ENCODE assay signal across 16 cellular contexts in the genomic region with DNA sequence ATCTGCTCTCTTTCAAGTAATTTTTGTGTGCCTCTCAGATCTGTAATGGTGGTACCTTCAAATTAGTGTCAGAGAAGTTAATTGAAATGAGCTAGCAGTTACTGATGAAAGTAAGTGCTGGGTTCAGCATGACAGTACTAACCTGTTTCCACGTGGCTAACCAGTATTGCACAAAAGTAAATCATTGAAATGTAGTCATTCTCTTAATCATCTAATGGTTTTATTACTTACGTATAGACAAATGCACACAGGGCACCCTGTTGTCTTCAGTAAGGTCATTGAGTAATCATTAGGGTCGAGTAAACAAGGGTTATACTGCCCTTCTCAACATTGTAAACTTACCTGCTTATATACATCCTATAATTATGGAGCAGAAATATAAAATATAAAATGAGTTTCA.
DNase-seq lines count a peak whose midpoint lies in the region; ATAC-seq, FAIRE-seq and TF ChIP-seq lines count a peak whose summit lies in the region.
"Had no signal": no experiment of that assay in that cellular context is flagged by ENCODE, and none has a peak within 500 bp of the region (broad histone marks: within the 10 kb centered on the region; RNA-seq: fewer than 3 reads in every experiment).

No MANE protein-coding gene starts in this region.

- peak overlapping the region; percentile 72 for H3K27ac ChIP-seq in PC-3 (ENCODE audit: low read length)
- H3K27ac ChIP-seq in epithelial cell of prostate = no peak overlapping the region
- H3K27ac ChIP-seq: A549; BLaER1 treated with 17β-estradiol and CSF1 and Interleukin-3, amounts not matched to agents 10 nM and 100 nM; SJCRH30 had no signal

- no peaks in the 10 kb centered on the region for H3K27me3 ChIP-seq in PC-3 (ENCODE audit: low read length)
- H3K27me3 ChIP-seq: BLaER1 treated with 17β-estradiol and CSF1 and Interleukin-3, amounts not matched to agents 10 nM and 100 nM; SJCRH30 had no signal

- intact Hi-C loops in PC-3 (cut with micrococcal nuclease) = no loop called here
- intact Hi-C loops in left colon (cut with DNase I, micrococcal nuclease) = no loop called here
- intact Hi-C loops in sciatic nerve (cut with DNase I) = no loop called here

- peaks cover 29% of the 10 kb centered on the region for H3K4me1 ChIP-seq in PC-3 (ENCODE audit: insufficient read depth, low read length)
- H3K4me1 ChIP-seq: A549, SJCRH30 had no signal

- H3K9me2 ChIP-seq in PC-3 (replicated peaks; ENCODE audit: low read length) = no peaks in the 10 kb centered on the region

- H3K36me3 ChIP-seq in PC-3 (ENCODE audit: low read depth, low read length) = no peaks in the 10 kb centered on the region
- H3K36me3 ChIP-seq: BLaER1 treated with 17β-estradiol and CSF1 and Interleukin-3, amounts not matched to agents 10 nM and 100 nM; SJCRH30 had no signal

- POLR2A ChIA-PET in PC-3 (lab: Charles Lee; ENCODE audit: unreplicated experiment) = no interaction called here

- peak overlapping the region; percentile 25; the same call in 1 of the 2 replicates for H3K9ac ChIP-seq in PC-3 (ENCODE audit: low read length)
- H3K9ac ChIP-seq: BLaER1 treated with 17β-estradiol and CSF1 and Interleukin-3, amounts not matched to agents 10 nM and 100 nM had no signal

- peak overlapping the region; percentile 46 for H3K4me2 ChIP-seq in PC-3 (ENCODE audit: low read length)
- H3K4me2 ChIP-seq: A549; BLaER1 treated with 17β-estradiol and CSF1 and Interleukin-3, amounts not matched to agents 10 nM and 100 nM had no signal

- peak; percentile 64 for ATAC-seq in PC-3
- peak; percentile 50 for ATAC-seq in left colon
- ATAC-seq in sciatic nerve = no peak
- no peak for ATAC-seq in HG02588 (IDR thresholded peaks at IDR 0.05; ENCODE audit: unreplicated experiment)
- no peak for ATAC-seq in HG02610 (IDR thresholded peaks at IDR 0.05; ENCODE audit: unreplicated experiment)
- ATAC-seq: A549, GM12878 had no signal

- DNase-seq in H54 (ENCODE audit: insufficient read length, low spot score) (no peak), PC-3 (peak; percentile 65), epithelial cell of prostate (ENCODE audit: low read depth, low spot score) (peak; percentile 50), left colon (no peak), sciatic nerve (ENCODE audit: low spot score) (no peak)
- DNase-seq: DMS79 treated with DMSO at 0.1 percent for 48 hours, NCI-H187, NCI-H226, NCI-H526, SJCRH30 had no signal

- CTCF ChIA-PET in PC-3 (lab: Charles Lee) = no interaction called here

- TF ChIP-seq CTCF in PC-3 (conservative IDR thresholded peaks at IDR 0.05; ENCODE audit: low read depth, low read length) = no peak

- no peak overlapping the region for H3K4me3 ChIP-seq in PC-3 (ENCODE audit: low read length)
- H3K4me3 ChIP-seq: A549; BLaER1 treated with 17β-estradiol and CSF1 and Interleukin-3, amounts not matched to agents 10 nM and 100 nM; GM12878; SJCRH30 had no signal

- H3K79me2 ChIP-seq in PC-3 (ENCODE audit: low read length) = no peaks in the 10 kb centered on the region

- no peak overlapping the region for H2AFZ ChIP-seq in PC-3 (ENCODE audit: low read length)

- no TSS peak for BruUV-seq in PC-3 (replicated peaks; lab: Mats Ljungman, UMichigan)

- H3K9me3 ChIP-seq in PC-3 (ENCODE audit: low read length) = no peaks in the 10 kb centered on the region
- H3K9me3 ChIP-seq: A549; BLaER1 treated with 17β-estradiol and CSF1 and Interleukin-3, amounts not matched to agents 10 nM and 100 nM; SJCRH30 had no signal

- H3F3A ChIP-seq in PC-3 (ENCODE audit: low read length, unreplicated experiment) = no peaks in the 10 kb centered on the region

- no peak for TF ChIP-seq POLR2A in H54 (IDR thresholded peaks at IDR 0.05; ENCODE audit: low read depth, low read length)

- H4K20me1 ChIP-seq in PC-3 (ENCODE audit: low read length) = no peaks in the 10 kb centered on the region
- H4K20me1 ChIP-seq: BLaER1 treated with 17β-estradiol and CSF1 and Interleukin-3, amounts not matched to agents 10 nM and 100 nM had no signal

- FAIRE-seq in H54 (lab: Jason Lieb, UNC) = peak; percentile 62
- FAIRE-seq: A549, G401.6, GM12878 had no signal

Comparison
In these comparisons a context has a peak if more than half of its experiments do, and no peak if none do; other contexts are left out.
1. DNase-seq: peak in PC-3 (single experiment) and epithelial cell of prostate (single experiment); none in H54 (single experiment), left colon (0 of 2) and sciatic nerve (single experiment).
2. ATAC-seq: peak in PC-3 (single experiment) and left colon (single experiment); none in sciatic nerve (single experiment), HG02588 (single experiment) and HG02610 (single experiment).